In the genomic region with DNA sequence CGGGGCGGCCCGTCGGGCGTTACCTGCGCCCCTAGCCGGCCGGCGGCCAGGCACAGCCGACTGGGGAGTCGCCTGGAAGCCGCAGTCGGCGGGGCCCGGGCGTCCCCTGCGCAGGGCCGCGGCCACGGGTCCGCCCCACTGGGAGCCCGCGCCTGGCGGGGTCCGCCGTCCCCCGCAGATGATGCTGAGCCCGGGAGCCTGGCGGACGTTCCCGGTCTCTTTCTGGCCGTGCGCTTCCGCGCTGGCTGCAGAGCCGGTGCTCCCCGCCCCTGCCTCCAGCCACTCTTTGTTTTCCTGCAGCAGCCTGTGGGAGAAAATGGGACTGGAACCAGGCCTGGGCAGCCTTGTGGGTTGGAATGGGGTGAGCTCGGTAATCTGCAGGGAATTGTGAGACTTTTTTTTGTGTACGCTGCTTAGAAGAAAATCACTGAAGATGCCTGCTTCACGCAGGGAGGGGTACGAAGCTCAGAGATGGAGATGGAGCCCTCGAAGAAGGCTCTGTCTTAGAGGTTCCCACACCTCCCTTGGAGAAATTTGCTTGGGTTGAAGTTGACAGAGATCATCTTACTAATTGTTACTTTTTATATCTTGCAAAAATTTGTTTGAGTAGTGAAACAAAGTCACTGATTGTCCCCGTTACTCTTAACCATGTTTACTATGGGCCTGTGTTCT, we compare ENCODE assay signal across 8 cellular contexts. TPM values are rescaled to one million over a fixed set of nuclear protein-coding genes. Genes with fewer than 3 reads are reported as not detected.
DNase-seq lines count a peak whose midpoint lies in the region; ATAC-seq, FAIRE-seq and TF ChIP-seq lines count a peak whose summit lies in the region.

No MANE protein-coding gene starts in this region.

- TF ChIP-seq RAD21 in GM12878 (IDR thresholded peaks at IDR 0.05; ENCODE audit: insufficient read depth, low read depth, low read length), result no peak

- H3K36me3 ChIP-seq in GM12878 (ENCODE audit: control insufficient read depth in 2 of 2, insufficient read depth in 2 of 2, low read length in 1 of 2) (no peaks in the 10 kb centered on the region; a peak in 1 of 4 replicates), iPS DF 6.9 (ENCODE audit: control insufficient read depth, insufficient read depth, low read length) (no peaks in the 10 kb centered on the region)

- no peaks in the 10 kb centered on the region for H3K9me3 ChIP-seq in GM12878 (replicated peaks; ENCODE audit: control insufficient read depth, insufficient read depth, low read length)
- no peaks in the 10 kb centered on the region for H3K9me3 ChIP-seq in iPS DF 6.9 (ENCODE audit: control insufficient read depth, insufficient read depth, low read length)

- in situ Hi-C loops in GM12878 (cut with MboI), result no loop called here

- RAD21 ChIA-PET in GM12878 (lab: Charles Lee; ENCODE audit: unreplicated experiment), result interaction anchor here (0.9 to 1.5 kb wide), 2 partner anchors 48 to 148 kb away, joined by 3 to 4 read pairs; no protein-coding TSS in a partner anchor

- H3K79me2 ChIP-seq in GM12878 (ENCODE audit: control insufficient read depth, insufficient read depth, low read length), result peaks cover 29% of the 10 kb centered on the region

- no peaks in the 10 kb centered on the region for H3K27me3 ChIP-seq in GM12878 (replicated peaks in 1 of 2; ENCODE audit: control insufficient read depth in 2 of 2, insufficient read depth in 2 of 2, low read length in 1 of 2)
- no peaks in the 10 kb centered on the region for H3K27me3 ChIP-seq in iPS DF 6.9 (ENCODE audit: control insufficient read depth, insufficient read depth, low read length)

- peak overlapping the region; percentile 93 for H2AFZ ChIP-seq in GM12878 (ENCODE audit: control insufficient read depth, low read depth, low read length)

- peak; percentile 28 for DNase-seq in activated CD8-positive, alpha-beta memory T cell treated with anti-CD3 and anti-CD28 coated beads, Interleukin-2, amount 50 U/mL, for 4 hours
- DNase-seq in activated CD8-positive, alpha-beta memory T cell treated with anti-CD3 and anti-CD28 coated beads, Interleukin-2, amount 50 U/mL, for 48 hours, result no peak
- DNase-seq in NCI-H345 (lab: John Stamatoyannopoulos, UW) (peak; percentile 58), GM12878 (ENCODE audit: low read depth, low spot score) (no peak), iPS DF 6.9 (ENCODE audit: low read depth, low spot score) (no peak), retina (peak; percentile 76), T1000 (lab: John Stamatoyannopoulos, UW) (no peak)

- peak overlapping the region; percentile 97 for H3K4me2 ChIP-seq in GM12878 (ENCODE audit: control insufficient read depth, insufficient read depth)

- peak overlapping the region; percentile 74 for H3K9ac ChIP-seq in GM12878 (ENCODE audit: control insufficient read depth, insufficient read depth, low read length)

- POLR2A ChIA-PET in GM12878 (lab: Charles Lee), result interaction anchor here (1.0 to 1.6 kb wide), 2 partner anchors 18 to 159 kb away, joined by 3 read pairs; partner anchors contain the start of gene GINS1

- no peak for FAIRE-seq in GM12878 (lab: Jason Lieb, UNC)

- SMC1A ChIA-PET in GM12878 (lab: Charles Lee; ENCODE audit: uncharacterized antibody, unreplicated experiment), result interaction anchor here (1.0 to 2.5 kb wide), 2 partner anchors 53 to 150 kb away, joined by 3 to 8 read pairs; partner anchors contain the start of gene ENTPD6

- CTCF ChIA-PET in GM12878 (lab: Yijun Ruan, JAX), result interaction anchor here (1.0 to 1.7 kb wide), 3 partner anchors 63 to 255 kb away, joined by 3 to 6 read pairs (median 3); no protein-coding TSS in a partner anchor

- BruUV-seq in GM12878 (replicated peaks; lab: Mats Ljungman, UMichigan), result no TSS peak

- H4K20me1 ChIP-seq in GM12878 (ENCODE audit: control insufficient read depth, insufficient read depth), result 0 out of 2 replicates have a peak, but pooled peaks cover 3% of the 10 kb centered on the region

- intact Hi-C loops in GM12878 (cut with micrococcal nuclease; ENCODE audit: unreplicated experiment), result loop anchor here (5.0 to 10.0 kb wide), 2 partner anchors 54 to 149 kb away; partner anchors contain the start of gene ENTPD6

- TF ChIP-seq CTCF in GM12878 (IDR thresholded peaks at IDR 0.05 in 2 of 3, conservative IDR thresholded peaks at IDR 0.05 in 1 of 3; ENCODE audit: control insufficient read depth in 2 of 3, extremely low read depth in 1 of 3, insufficient read depth in 1 of 3, low read depth in 3 of 3, low read length in 3 of 3), result no peak

- WGBS in GM12878 (ENCODE audit: insufficient coverage, insufficient replicate concordance, low lambda C conversion rate, missing lambda C conversion rate), result 1% methylated on average over 37 of the region's 43 CpGs
- WGBS in iPS DF 6.9 (ENCODE audit: insufficient coverage, insufficient read length), result no CpG with 5 or more reads among the region's 43 CpGs

- peak overlapping the region; percentile 66 for H3K27ac ChIP-seq in GM12878 (ENCODE audit: control insufficient read depth, insufficient read depth)
- H3K27ac ChIP-seq in iPS DF 6.9 (ENCODE audit: low read length), result no peak overlapping the region

- ATAC-seq in HG02588 (IDR thresholded peaks at IDR 0.05; ENCODE audit: unreplicated experiment) (peak; percentile 26), GM12878 (peak; percentile 53)

- TF ChIP-seq EP300 in GM12878 (IDR thresholded peaks at IDR 0.05; ENCODE audit: borderline replicate concordance in 1 of 2, control insufficient read depth in 1 of 2, low read depth in 2 of 2, low read length in 2 of 2), result no peak

- TF ChIP-seq POLR2A in GM12878 (IDR thresholded peaks at IDR 0.05; ENCODE audit: low read depth, low read length), result no peak

- peaks cover 28% of the 10 kb centered on the region for H3K4me1 ChIP-seq in GM12878 (ENCODE audit: control insufficient read depth, insufficient read depth, low read length)
- H3K4me1 ChIP-seq in iPS DF 6.9 (ENCODE audit: control insufficient read depth, insufficient read depth, low read length), result no peaks in the 10 kb centered on the region

- H3K4me3 ChIP-seq in GM12878, result peak overlapping the region; percentile 91
- H3K4me3 ChIP-seq in iPS DF 6.9 (ENCODE audit: low read length), result peak overlapping the region; percentile 63

TF ChIP-seq in GM12878, 131 proteins besides CTCF, POLR2A, EP300 and RAD21 (continues in another document):
- no peak for TF ChIP-seq BACH1 (IDR thresholded peaks at IDR 0.05; ENCODE audit: borderline replicate concordance)
- TF ChIP-seq GATAD2B (conservative IDR thresholded peaks at IDR 0.05; ENCODE audit: low read depth), result 0 out of 2 replicates have a peak, but pooled peaks have one; percentile 8
- no peak for TF ChIP-seq HCFC1 (IDR thresholded peaks at IDR 0.05; ENCODE audit: low read length)
- no peak for TF ChIP-seq TBL1XR1 (IDR thresholded peaks at IDR 0.05; ENCODE audit: low read depth, low read length)
- TF ChIP-seq IKZF1 (conservative IDR thresholded peaks at IDR 0.05), result peak; percentile 57
- no peak for TF ChIP-seq MXI1 (IDR thresholded peaks at IDR 0.05; ENCODE audit: low read depth, low read length)
- no peak for TF ChIP-seq BRCA1 (IDR thresholded peaks at IDR 0.05; ENCODE audit: low read depth, low read length)
- no peak for TF ChIP-seq ZNF622 (IDR thresholded peaks at IDR 0.05)
- no peak for TF ChIP-seq NR2C1 (IDR thresholded peaks at IDR 0.05)
- TF ChIP-seq DPF2 (IDR thresholded peaks at IDR 0.05), result 0 out of 2 replicates have a peak, but pooled peaks have one; percentile 84
- TF ChIP-seq ESRRA (IDR thresholded peaks at IDR 0.05; ENCODE audit: low read length), result no peak
- no peak for TF ChIP-seq SREBF1 (IDR thresholded peaks at IDR 0.05; ENCODE audit: low read length)

RNA-seq across cellular contexts. Expression of gene PYGB, which starts 0.8 kb away (rescaled TPM):
- 20.7 and 24.5 TPM in 2 replicates for total RNA-seq in GM12878 (2013; cell fraction: nucleolus; rRNA removed)
- 24.6 and 27.4 TPM in 2 replicates for total RNA-seq in GM12878 (2014; rRNA removed)
- 14.2 and 16.1 TPM in 2 replicates for total RNA-seq in GM12878 (2014; rRNA removed; fragmentation: Illumina TruSeq; extraction: Trizol)
- 31.0 and 33.5 TPM in 2 replicates for total RNA-seq in GM12878 (2021)
- polyA plus RNA-seq in GM12878 (2011; ENCODE audit: low read depth), result 7.2 TPM
- 6.1 and 11.9 TPM in 2 replicates for polyA plus RNA-seq in GM12878 (2011; rRNA removed)
- 13.5 and 17.8 TPM in 2 replicates for polyA plus RNA-seq in GM12878 (2011; cell fraction: cytosol; rRNA removed)
- polyA plus RNA-seq in GM12878 (2011; cell fraction: nucleus; rRNA removed), result 43.6 and 56.0 TPM in 2 replicates
- polyA plus RNA-seq in GM12878 (2012), result 16.2 and 16.9 TPM in 2 replicates
- polyA plus RNA-seq in GM12878 (2014; fragmentation: Illumina TruSeq; extraction: Trizol), result 8.0 and 17.4 TPM in 2 replicates
- polyA plus RNA-seq in GM12878 (2014; fragmentation: Nextera tagmentation; extraction: Ambion mirVana), result 1 to 10 TPM in 1 of 2 experiments, under 1 TPM in 1; 0.34 to 1.3 TPM
- polyA plus RNA-seq in GM12878 (2014; rRNA removed), result 26.2 and 31.8 TPM in 2 replicates
- 10 to 100 TPM; 26.2 to 27.6 TPM for polyA plus RNA-seq in GM12878 (2016; fragmentation: Nextera tagmentation; extraction: Ambion mirVana)
- polyA minus RNA-seq in GM12878 (2011; rRNA and poly(A)+ RNA removed), result 12.4 and 20.2 TPM in 2 replicates
- polyA minus RNA-seq in GM12878 (2011; cell fraction: cytosol; rRNA and poly(A)+ RNA removed), result 8.2 and 9.7 TPM in 2 replicates
- 9.7 and 15.8 TPM in 2 replicates for polyA minus RNA-seq in GM12878 (2011; cell fraction: nucleus; rRNA and poly(A)+ RNA removed)

RNA-seq across cellular contexts. Expression of gene ENTPD6, which starts 53.1 kb away (rescaled TPM):
- 54.2 and 56.0 TPM in 2 replicates for total RNA-seq in GM12878 (2013; cell fraction: nucleolus; rRNA removed)
- total RNA-seq in GM12878 (2014; rRNA removed) (36.8 and 38.0 TPM in 2 replicates), GM12878 (2014; rRNA removed; fragmentation: Illumina TruSeq; extraction: Trizol) (20.9 and 22.9 TPM in 2 replicates), GM12878 (2021) (40.1 and 45.4 TPM in 2 replicates)
- 19.3 TPM for polyA plus RNA-seq in GM12878 (2011; ENCODE audit: low read depth)
- polyA plus RNA-seq in GM12878 (2011; rRNA removed) (24.7 and 35.3 TPM in 2 replicates), GM12878 (2014; fragmentation: Illumina TruSeq; extraction: Trizol) (11.7 and 19.2 TPM in 2 replicates), GM12878 (2014; fragmentation: Nextera tagmentation; extraction: Ambion mirVana) (1 to 10 TPM in 1 of 2 experiments, under 1 TPM in 1; 0.53 to 2.5 TPM), GM12878 (2014; rRNA removed) (36.8 and 42.1 TPM in 2 replicates), GM12878 (2016; fragmentation: Nextera tagmentation; extraction: Ambion mirVana) (10 to 100 TPM; 29.6 to 32.7 TPM)
- polyA plus RNA-seq in GM12878 (2011; cell fraction: cytosol; rRNA removed), result 43.7 and 53.1 TPM in 2 replicates
- polyA plus RNA-seq in GM12878 (2011; cell fraction: nucleus; rRNA removed), result 205 and 210 TPM in 2 replicates
- polyA plus RNA-seq in GM12878 (2012), result 33.6 and 34.7 TPM in 2 replicates
- 27.4 and 36.6 TPM in 2 replicates for polyA minus RNA-seq in GM12878 (2011; rRNA and poly(A)+ RNA removed)
- polyA minus RNA-seq in GM12878 (2011; cell fraction: cytosol; rRNA and poly(A)+ RNA removed), result 11.8 and 14.1 TPM in 2 replicates
- 22.6 and 34.5 TPM in 2 replicates for polyA minus RNA-seq in GM12878 (2011; cell fraction: nucleus; rRNA and poly(A)+ RNA removed)

Comparison
In these comparisons a context has a peak if more than half of its experiments do, and no peak if none do; other contexts are left out.
1. DNase-seq: peak in activated CD8-positive, alpha-beta memory T cell treated with anti-CD3 and anti-CD28 coated beads, Interleukin-2, amount 50 U/mL, for 4 hours (single experiment), NCI-H345 (single experiment) and retina (single experiment); none in activated CD8-positive, alpha-beta memory T cell treated with anti-CD3 and anti-CD28 coated beads, Interleukin-2, amount 50 U/mL, for 48 hours (single experiment), GM12878 (single experiment), iPS DF 6.9 (single experiment) and T1000 (single experiment).